Comparison of ENCODE assay signal across 8 cellular contexts in genomic region chr7:99373086-99374066, GRCh38. TPM values are rescaled to one million over a fixed set of nuclear protein-coding genes. Genes with fewer than 3 reads are reported as not detected.
A peak's percentile ranks its signal among the peaks of the same experiment; 100 is the strongest.
DNase-seq lines count a peak whose midpoint lies in the region; ATAC-seq and TF ChIP-seq lines count a peak whose summit lies in the region.

No MANE protein-coding gene starts in this region.

- intact Hi-C loops in IMR-90 (cut with micrococcal nuclease), result no loop called here
- intact Hi-C loops in dendritic cell treated with granulocyte-macrophage colony-stimulating factor and Interleukin-4, amounts not matched to agents 40 ng/mL and 50 ng/mL, for 4 days (cut with micrococcal nuclease), result loop anchor here (2.0 kb wide), 1 partner anchor 35 kb away; the partner anchor contains the start of genes BUD31 and PDAP1

- H3K9me1 ChIP-seq in IMR-90 (ENCODE audit: insufficient read depth, low read length), result peaks cover 4% of the 10 kb centered on the region; the same call in 1 of the 2 replicates

- no peak overlapping the region for H3K27ac ChIP-seq in IMR-90 (ENCODE audit: insufficient read depth, low read length)

- 84% methylated on average over 11 of the region's 42 CpGs; no CpG with 5 or more reads in 1 of the 2 experiments for WGBS in IMR-90 (ENCODE audit: extremely low coverage in 2 of 2, insufficient read length in 1 of 2), 2 experiments

- peaks cover 4 to 36% of the 10 kb centered on the region in 2 experiments for H3K79me1 ChIP-seq in IMR-90 (ENCODE audit: low read depth in 1 of 2, low read length in 2 of 2)

- H2AK5ac ChIP-seq in IMR-90 (ENCODE audit: low read depth, low read length), result peak overlapping the region; percentile 11; the same call in 1 of the 2 replicates

- peak overlapping the region; percentile 72 for H2AK9ac ChIP-seq in IMR-90 (replicated peaks; ENCODE audit: low read depth, low read length, poor library complexity)

- no peak overlapping the region for H3K18ac ChIP-seq in IMR-90 (ENCODE audit: low read depth, low read length)

- no peaks in the 10 kb centered on the region for H3K27me3 Mint-ChIP-seq in dendritic cell treated with granulocyte-macrophage colony-stimulating factor and Interleukin-4, amounts not matched to agents 40 ng/mL and 50 ng/mL, for 4 days
- no peaks in the 10 kb centered on the region for H3K27me3 Mint-ChIP-seq in naive thymus-derived CD8-positive, alpha-beta T cell

- no peak overlapping the region for H2BK5ac ChIP-seq in IMR-90 (ENCODE audit: low read depth, low read length, poor library complexity, severe bottlenecking)

- no peak overlapping the region for H3K23ac ChIP-seq in IMR-90 (ENCODE audit: low read depth, low read length)

- no peak overlapping the region for H2BK20ac ChIP-seq in IMR-90 (ENCODE audit: low read depth, low read length)

- H3K4ac ChIP-seq in IMR-90 (ENCODE audit: low read depth, low read length), result no peak overlapping the region

- dilution Hi-C loops in IMR-90 (cut with HindIII; ENCODE audit: low sequenced_read_pairs, unreplicated experiment), result no loop called here

- no peak overlapping the region for H3K4me2 ChIP-seq in IMR-90 (ENCODE audit: low read depth, low read length)

- H4K20me1 ChIP-seq in IMR-90 (ENCODE audit: insufficient read depth, low read length), result peaks cover 8% of the 10 kb centered on the region; the same call in 1 of the 2 replicates

- H3K56ac ChIP-seq in IMR-90 (ENCODE audit: extremely low read depth, insufficient read depth, low read length), result no peak overlapping the region

- BruUV-seq in IMR-90 (replicated peaks; lab: Mats Ljungman, UMichigan), result no TSS peak

- H3K9me3 Mint-ChIP-seq in dendritic cell treated with granulocyte-macrophage colony-stimulating factor and Interleukin-4, amounts not matched to agents 40 ng/mL and 50 ng/mL, for 4 days, result no peaks in the 10 kb centered on the region
- no peaks in the 10 kb centered on the region for H3K9me3 Mint-ChIP-seq in naive thymus-derived CD8-positive, alpha-beta T cell

- TF ChIP-seq POLR2A in IMR-90 (IDR thresholded peaks at IDR 0.05; ENCODE audit: low read depth, low read length), result no peak

- H4K91ac ChIP-seq in IMR-90 (ENCODE audit: insufficient read depth, low read depth, low read length), result 0 out of 2 replicates have a peak overlapping the region, but pooled peaks have one; percentile 19

- no peak overlapping the region for H3K9ac ChIP-seq in IMR-90 (ENCODE audit: low read depth, low read length)

- H2BK120ac ChIP-seq in IMR-90 (ENCODE audit: low read depth, low read length), result no peak overlapping the region

- H3K27me3 ChIP-seq in BE2C (no peaks in the 10 kb centered on the region), IMR-90 (ENCODE audit: control insufficient read depth, insufficient read depth, low read length) (no peaks in the 10 kb centered on the region)

- peak overlapping the region; percentile 92 for H3K27ac Mint-ChIP-seq in dendritic cell treated with granulocyte-macrophage colony-stimulating factor and Interleukin-4, amounts not matched to agents 40 ng/mL and 50 ng/mL, for 4 days
- H3K27ac Mint-ChIP-seq in naive thymus-derived CD8-positive, alpha-beta T cell, result peak overlapping the region; percentile 87 to 98 (median 95)

- CTCF ChIA-PET in IMR-90 (lab: Yijun Ruan, JAX), result interaction anchor here (1.4 kb wide), 1 partner anchor 12 kb away, joined by 4 read pairs; no protein-coding TSS in a partner anchor

- H3K4me1 Mint-ChIP-seq in dendritic cell treated with granulocyte-macrophage colony-stimulating factor and Interleukin-4, amounts not matched to agents 40 ng/mL and 50 ng/mL, for 4 days (ENCODE audit: low read depth), result peaks cover 73% of the 10 kb centered on the region
- peaks cover 10 to 41% (median 39%) of the 10 kb centered on the region in 4 donors for H3K4me1 Mint-ChIP-seq in naive thymus-derived CD8-positive, alpha-beta T cell

- H3K14ac ChIP-seq in IMR-90 (replicated peaks; ENCODE audit: low read depth, low read length), result no peak overlapping the region

- no peak for TF ChIP-seq RAD21 in IMR-90 (IDR thresholded peaks at IDR 0.05; ENCODE audit: low read length)

- no peaks in the 10 kb centered on the region for H3K36me3 ChIP-seq in BE2C
- H3K36me3 ChIP-seq in IMR-90 (ENCODE audit: control insufficient read depth, insufficient read depth, low read length), result no peaks in the 10 kb centered on the region; the same call in 1 of the 2 replicates

- no peak overlapping the region for H2BK15ac ChIP-seq in IMR-90 (ENCODE audit: low read depth, low read length)

- H3K4me3 ChIP-seq in BE2C (ENCODE audit: low read depth, low read length) (peak overlapping the region; percentile 67), IMR-90 (ENCODE audit: insufficient read depth, low read depth, low read length) (no peak overlapping the region; the same call in 1 of the 2 replicates)

- H4K5ac ChIP-seq in IMR-90 (ENCODE audit: low read depth, low read length), result no peak overlapping the region

- peak overlapping the region in 1 of 2 experiments; percentile 40; a peak in 1 of 4 replicates for H4K8ac ChIP-seq in IMR-90 (ENCODE audit: low read depth in 2 of 2, low read length in 2 of 2)

- H2AFZ ChIP-seq in IMR-90 (replicated peaks; ENCODE audit: low read length, poor library complexity), result peak overlapping the region; percentile 89

- peak overlapping the region; percentile 86 for H3K4me3 Mint-ChIP-seq in dendritic cell treated with granulocyte-macrophage colony-stimulating factor and Interleukin-4, amounts not matched to agents 40 ng/mL and 50 ng/mL, for 4 days
- H3K4me3 Mint-ChIP-seq in naive thymus-derived CD8-positive, alpha-beta T cell, result peak overlapping the region; percentile 76 to 91 (median 87)

- peaks cover 51% of the 10 kb centered on the region for H3K36me3 Mint-ChIP-seq in dendritic cell treated with granulocyte-macrophage colony-stimulating factor and Interleukin-4, amounts not matched to agents 40 ng/mL and 50 ng/mL, for 4 days (ENCODE audit: low read depth)
- peaks cover 0 to 22% (median 2%) of the 10 kb centered on the region in 3 donors for H3K36me3 Mint-ChIP-seq in naive thymus-derived CD8-positive, alpha-beta T cell

- ATAC-seq in IMR-90 (ENCODE audit: low read depth), result no peak
- ATAC-seq in naive thymus-derived CD8-positive, alpha-beta T cell, result no peak
- ATAC-seq in GM18511 (IDR thresholded peaks at IDR 0.05; ENCODE audit: unreplicated experiment), result no peak

- in situ Hi-C loops in IMR-90 (cut with MboI; ENCODE audit: low sequenced_read_pairs), result no loop called here

- POLR2A ChIA-PET in IMR-90 (lab: Charles Lee; ENCODE audit: unreplicated experiment), result no interaction called here
- POLR2A ChIA-PET in naive thymus-derived CD8-positive, alpha-beta T cell (lab: Charles Lee), result interaction anchor here (0.5 to 9.9 kb wide), 14 partner anchors 7 to 185 kb away, joined by 3 to 102 read pairs (median 5); partner anchors contain the start of genes BUD31, PDAP1, PTCD1 and ZNF655

- DNase-seq in BE2C, result no peak
- no peak for DNase-seq in IMR-90
- DNase-seq in naive thymus-derived CD8-positive, alpha-beta T cell, result peak in 2 of 10 donors; percentile 24 to 30
- no peak for DNase-seq in stimulated activated CD4-positive, alpha-beta T cell treated with anti-CD3 and anti-CD28 coated beads, Interleukin-2, amount 100 ng/mL, for 48 hours
- DNase-seq in middle frontal gyrus (ENCODE audit: extremely low spot score, low spot score), result no peak
- DNase-seq in iPS-NIHi11 (ENCODE audit: low spot score), result no peak

- H3K9me3 ChIP-seq in BE2C (no peaks in the 10 kb centered on the region), IMR-90 (ENCODE audit: control insufficient read depth, insufficient read depth, low read length) (no peaks in the 10 kb centered on the region)

- TF ChIP-seq CTCF in BE2C (IDR thresholded peaks at IDR 0.05; ENCODE audit: low read depth, low read length) (no peak), IMR-90 (conservative IDR thresholded peaks at IDR 0.05; ENCODE audit: low read depth, low read length) (no peak)

- H3K4me1 ChIP-seq in BE2C (peaks cover 3% of the 10 kb centered on the region; the same call in 1 of the 2 replicates), IMR-90 (ENCODE audit: control insufficient read depth, insufficient read depth, low read length) (peaks cover 8% of the 10 kb centered on the region)

TF ChIP-seq in IMR-90, 13 proteins besides CTCF, POLR2A, EP300 and RAD21 (continues in another document):
- TF ChIP-seq FOS (IDR thresholded peaks at IDR 0.05; ENCODE audit: low read depth, low read length) (no peak), MAFK (IDR thresholded peaks at IDR 0.05; ENCODE audit: low read depth, low read length) (no peak), SMC3 (IDR thresholded peaks at IDR 0.05; ENCODE audit: low read depth, low read length) (no peak)

RNA-seq across cellular contexts. Expression of gene ARPC1B, which starts 1.2 kb away (rescaled TPM):
- 38.0 TPM for polyA plus RNA-seq in BE2C (2012; ENCODE audit: insufficient read depth, insufficient read length, low read depth)
- 243 and 351 TPM in 2 replicates for total RNA-seq in IMR-90 (2012; rRNA removed)
- 488 and 548 TPM in 2 replicates for polyA plus RNA-seq in IMR-90 (2012; rRNA removed)
- 590 and 650 TPM in 2 replicates for polyA plus RNA-seq in IMR-90 (2012; cell fraction: cytosol; rRNA removed)
- 160 and 428 TPM in 2 replicates for polyA plus RNA-seq in IMR-90 (2012; cell fraction: nucleus; rRNA removed; ENCODE audit: low replicate concordance)
- total RNA-seq in naive thymus-derived CD8-positive, alpha-beta T cell, result 100 to 1,000 TPM; 165 to 170 TPM
- 100 to 1,000 TPM; 597 to 712 (median 662) TPM for polyA plus RNA-seq in naive thymus-derived CD8-positive, alpha-beta T cell

RNA-seq across cellular contexts. Expression of gene PDAP1, which starts 35.0 kb away (rescaled TPM):
- 483 TPM for polyA plus RNA-seq in BE2C (2012; ENCODE audit: insufficient read depth, insufficient read length, low read depth)
- total RNA-seq in IMR-90 (2012; rRNA removed), result 40.3 and 124 TPM in 2 replicates
- polyA plus RNA-seq in IMR-90 (2012; rRNA removed), result 123 and 193 TPM in 2 replicates
- polyA plus RNA-seq in IMR-90 (2012; cell fraction: cytosol; rRNA removed), result 86.2 and 146 TPM in 2 replicates
- 22.9 and 59.0 TPM in 2 replicates for polyA plus RNA-seq in IMR-90 (2012; cell fraction: nucleus; rRNA removed; ENCODE audit: low replicate concordance)
- 10 to 100 TPM; 70.2 to 75.1 TPM for total RNA-seq in naive thymus-derived CD8-positive, alpha-beta T cell
- 10 to 100 TPM; 24.0 to 35.6 (median 33.4) TPM for polyA plus RNA-seq in naive thymus-derived CD8-positive, alpha-beta T cell

RNA-seq across cellular contexts. Expression of gene BUD31, which starts 35.4 kb away (rescaled TPM):
- 516 TPM for polyA plus RNA-seq in BE2C (2012; ENCODE audit: insufficient read depth, insufficient read length, low read depth)
- 72.6 and 111 TPM in 2 replicates for total RNA-seq in IMR-90 (2012; rRNA removed)
- polyA plus RNA-seq in IMR-90 (2012; rRNA removed), result 94.2 and 97.2 TPM in 2 replicates
- 45.7 and 87.3 TPM in 2 replicates for polyA plus RNA-seq in IMR-90 (2012; cell fraction: cytosol; rRNA removed)
- polyA plus RNA-seq in IMR-90 (2012; cell fraction: nucleus; rRNA removed; ENCODE audit: low replicate concordance), result 26.6 and 74.7 TPM in 2 replicates
- total RNA-seq in naive thymus-derived CD8-positive, alpha-beta T cell, result 10 to 100 TPM; 61.7 to 74.6 TPM
- polyA plus RNA-seq in naive thymus-derived CD8-positive, alpha-beta T cell, result 100 to 1,000 TPM; 151 to 216 (median 170) TPM

RNA-seq across cellular contexts. Expression of gene ARPC1A, which starts 47.7 kb away (rescaled TPM):
- polyA plus RNA-seq in BE2C (2012; ENCODE audit: insufficient read depth, insufficient read length, low read depth), result 141 TPM
- 321 and 327 TPM in 2 replicates for total RNA-seq in IMR-90 (2012; rRNA removed)
- polyA plus RNA-seq in IMR-90 (2012; rRNA removed), result 253 and 260 TPM in 2 replicates
- 307 and 343 TPM in 2 replicates for polyA plus RNA-seq in IMR-90 (2012; cell fraction: cytosol; rRNA removed)
- polyA plus RNA-seq in IMR-90 (2012; cell fraction: nucleus; rRNA removed; ENCODE audit: low replicate concordance), result 103 and 113 TPM in 2 replicates
- total RNA-seq in naive thymus-derived CD8-positive, alpha-beta T cell, result 10 to 100 TPM; 45.5 to 47.2 TPM
- polyA plus RNA-seq in naive thymus-derived CD8-positive, alpha-beta T cell, result 10 to 100 TPM; 42.7 to 74.8 (median 63.6) TPM
